ENCODE assay signal across 23 cellular contexts in the genomic region with DNA sequence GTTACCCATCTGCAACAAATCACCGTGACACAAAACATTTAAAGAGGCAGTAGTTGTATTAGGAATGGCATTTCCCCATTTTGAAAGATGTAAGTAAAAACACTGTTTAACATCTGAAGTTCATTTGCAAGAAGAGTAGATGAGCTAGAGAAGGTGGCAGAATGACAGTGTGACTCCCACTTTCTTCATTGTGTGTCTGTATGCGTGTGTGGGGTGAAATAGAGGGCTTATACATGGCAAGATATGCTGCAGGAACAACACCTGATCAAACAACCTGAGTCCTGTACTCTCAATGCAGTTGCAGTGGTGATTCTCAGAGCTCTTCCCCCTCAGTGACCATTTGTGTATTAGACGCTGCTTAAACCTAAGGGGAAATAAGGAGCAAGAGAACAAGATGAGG.
"Had no signal": no experiment of that assay in that cellular context is flagged by ENCODE, and none has a peak within 500 bp of the region (broad histone marks: within the 10 kb centered on the region; RNA-seq: fewer than 3 reads in every experiment).

No MANE protein-coding gene starts in this region.

- DNase-seq: dermis blood vessel endothelial cell; dorsolateral prefrontal cortex; effector CD4-positive, alpha-beta T cell; effector memory CD4-positive, alpha-beta T cell; erythroblast; foreskin keratinocyte; heart right ventricle; hippocampal formation; left cardiac atrium; left lung; left ventricle myocardium superior; lower lobe of right lung; mesenchymal stem cell; midbrain had no signal

- H3K36me3 ChIP-seq: gastroesophageal sphincter, heart right ventricle, left lung, lower lobe of right lung had no signal

- H3K4me1 ChIP-seq: foreskin keratinocyte, gastroesophageal sphincter, heart right ventricle, left lung, lower lobe of right lung had no signal

- ATAC-seq: esophagus mucosa, foreskin keratinocyte, gastroesophageal sphincter, heart right ventricle, left cardiac atrium, left lung, left ventricle myocardium superior, lower lobe of right lung had no signal

- H3K9me3 ChIP-seq: gastroesophageal sphincter, heart right ventricle, left lung, lower lobe of right lung had no signal

- H3K27ac ChIP-seq: coronary artery, dorsolateral prefrontal cortex, epithelial cell of prostate, foreskin keratinocyte, gastroesophageal sphincter, heart right ventricle, left lung, lower lobe of right lung had no signal

- FAIRE-seq: colon, endometrium, frontal cortex, islet of Langerhans, keratinocyte had no signal

- H3K4me3 ChIP-seq: coronary artery, dorsolateral prefrontal cortex, gastroesophageal sphincter, heart right ventricle, left lung, lower lobe of right lung had no signal

- H3K27me3 ChIP-seq: dorsolateral prefrontal cortex, foreskin keratinocyte, gastroesophageal sphincter, left lung had no signal
